Comparison of ENCODE assay signal across 8 cellular contexts in genomic region chr19:51366050-51366998, GRCh38. TPM values are rescaled to one million over a fixed set of nuclear protein-coding genes. Genes with fewer than 3 reads are reported as not detected.
DNase-seq lines count a peak whose midpoint lies in the region; ATAC-seq and TF ChIP-seq lines count a peak whose summit lies in the region.

Gene ETFB (minus strand): TSS chr19:51366388. CDS start chr19:51366326, 62 bp downstream.

- H3K36me3 ChIP-seq in lung (ENCODE audit: control insufficient read depth in 2 of 2, insufficient read depth in 2 of 2, low read length in 2 of 2): no peaks in the 10 kb centered on the region

- no peaks in the 10 kb centered on the region for H3K27me3 ChIP-seq in lung (ENCODE audit: control insufficient read depth, insufficient read depth)

- ATAC-seq in GM18861 (IDR thresholded peaks at IDR 0.05; ENCODE audit: unreplicated experiment) (peak; percentile 41), HG03196 (IDR thresholded peaks at IDR 0.05; ENCODE audit: unreplicated experiment) (peak; percentile 51), lung (ENCODE audit: insufficient read depth, low FRiP score) (peak; percentile 71)

- H3K4me3 ChIP-seq in lung: peak within 1 kb of the TSS; percentile 82

- H3K27ac ChIP-seq in lung (ENCODE audit: low read depth in 1 of 2, low read length in 1 of 2): peak within 1 kb of the TSS; percentile 90 to 92

- H3K9me3 ChIP-seq in lung (ENCODE audit: control insufficient read depth in 2 of 2, insufficient read depth in 1 of 2, low read length in 1 of 2): no peaks in the 10 kb centered on the region

- H3K4me1 ChIP-seq in lung (ENCODE audit: control insufficient read depth in 2 of 2, insufficient read depth in 2 of 2, low read length in 2 of 2): peaks cover 0 to 10% of the 10 kb centered on the region in 2 donors

- no peak for TF ChIP-seq CTCF in lung (IDR thresholded peaks at IDR 0.05; ENCODE audit: control extremely low read depth, extremely low read depth)

- 0 to 1% methylated on average over 64 of the region's 64 CpGs for WGBS in lung, 2 donors

- DNase-seq in A172 (ENCODE audit: low spot score) (peak; percentile 90), NOMO-1 (lab: John Stamatoyannopoulos, UW; ENCODE audit: unreplicated experiment in 2 of 2) (peak; percentile 97 to 99), lung (ENCODE audit: low spot score) (peak; percentile 99)
- peak; percentile 94 for DNase-seq in activated CD8-positive, alpha-beta memory T cell treated with anti-CD3 and anti-CD28 coated beads for 24 hours
- DNase-seq in effector CD4-positive, alpha-beta T cell: peak; percentile 90
- peak; percentile 83 to 85 (median 84) for DNase-seq in stimulated activated CD4-positive, alpha-beta T cell treated with anti-CD3 and anti-CD28 coated beads, TNF-alpha, amount 100 ng/mL, for 1 hour (ENCODE audit: low read depth in 3 of 3, low spot score in 1 of 3)

RNA-seq across cellular contexts. Expression of gene ETFB, which starts in this region (rescaled TPM):
- 48.5 and 50.3 TPM in 2 replicates for total RNA-seq in A172 (2014; rRNA removed; shearing (Covaris generic))
- total RNA-seq in lung: 100 to 1,000 TPM in 1 of 2 donors, 10 to 100 TPM in 1; 36.8 to 101 TPM
- 100 to 1,000 TPM; 104 to 118 TPM for polyA plus RNA-seq in lung

Comparison
In these comparisons a context has a peak if more than half of its experiments do, and no peak if none do; other contexts are left out.
1. Peak in every context shown above with its lines: DNase-seq, ATAC-seq, H3K4me3 ChIP-seq and H3K27ac ChIP-seq.